8 cellular contexts compared by ENCODE assay signal in genomic region chr16:88534731-88535141, GRCh38. TPM values are rescaled to one million over a fixed set of nuclear protein-coding genes. Genes with fewer than 3 reads are reported as not detected.
DNase-seq lines count a peak whose midpoint lies in the region; ATAC-seq and TF ChIP-seq lines count a peak whose summit lies in the region.

No MANE protein-coding gene starts in this region.

- DNase-seq in CD4-positive, CD25-positive, alpha-beta regulatory T cell: peak in 1 of 3 donors; percentile 53
- DNase-seq in RPMI7951 (ENCODE audit: low read depth) (peak; percentile 42), memory B cell (ENCODE audit: low spot score in 2 of 2) (peak; percentile 31 to 47), tibial artery (no peak), NCI-H187 (lab: John Stamatoyannopoulos, UW) (no peak), sciatic nerve (ENCODE audit: low spot score) (no peak)
- no peak for DNase-seq in central memory CD8-positive, alpha-beta T cell (ENCODE audit: low spot score in 2 of 2)

- no peaks in the 10 kb centered on the region for H3K9me3 Mint-ChIP-seq in CD4-positive, CD25-positive, alpha-beta regulatory T cell
- H3K9me3 Mint-ChIP-seq in central memory CD8-positive, alpha-beta T cell: no peaks in the 10 kb centered on the region
- H3K9me3 Mint-ChIP-seq in memory B cell: no peaks in the 10 kb centered on the region

- no peaks in the 10 kb centered on the region for H3K36me3 Mint-ChIP-seq in CD4-positive, CD25-positive, alpha-beta regulatory T cell
- H3K36me3 Mint-ChIP-seq in central memory CD8-positive, alpha-beta T cell (ENCODE audit: insufficient read depth): peaks cover 31% of the 10 kb centered on the region
- no peaks in the 10 kb centered on the region for H3K36me3 Mint-ChIP-seq in memory B cell

- peaks cover 10% of the 10 kb centered on the region for H3K4me1 ChIP-seq in CD4-positive, CD25-positive, alpha-beta regulatory T cell (ENCODE audit: control insufficient read depth, insufficient read depth, low read length, poor library complexity, severe bottlenecking)
- H3K4me1 ChIP-seq in tibial artery: peaks cover 5 to 34% (median 25%) of the 10 kb centered on the region in 4 donors

- no peaks in the 10 kb centered on the region for H3K9me3 ChIP-seq in CD4-positive, CD25-positive, alpha-beta regulatory T cell (ENCODE audit: control insufficient read depth in 2 of 2, low read length in 2 of 2)
- no peaks in the 10 kb centered on the region for H3K9me3 ChIP-seq in tibial artery

- no peak overlapping the region for H3K4me3 ChIP-seq in CD4-positive, CD25-positive, alpha-beta regulatory T cell (ENCODE audit: low read depth, low read length)
- peak overlapping the region; percentile 66 to 87 for H3K4me3 ChIP-seq in tibial artery

- H3K27ac Mint-ChIP-seq in CD4-positive, CD25-positive, alpha-beta regulatory T cell: no peak overlapping the region
- peak overlapping the region; percentile 67 for H3K27ac Mint-ChIP-seq in central memory CD8-positive, alpha-beta T cell (ENCODE audit: low read depth)
- no peak overlapping the region for H3K27ac Mint-ChIP-seq in memory B cell

- ATAC-seq in CD4-positive, CD25-positive, alpha-beta regulatory T cell (ENCODE audit: low read depth in 2 of 2): peak in 1 of 2 donors; percentile 10
- ATAC-seq in GM21825 (IDR thresholded peaks at IDR 0.05; ENCODE audit: unreplicated experiment): peak; percentile 6
- ATAC-seq in central memory CD8-positive, alpha-beta T cell (replicated peaks; ENCODE audit: extremely low read depth, poor library complexity, severe bottlenecking): peak; percentile 10
- peak; percentile 49 for ATAC-seq in memory B cell (ENCODE audit: low read depth)
- ATAC-seq in sciatic nerve: no peak

- TF ChIP-seq CTCF in tibial artery (IDR thresholded peaks at IDR 0.05): peak; percentile 12 to 13

- H3K27me3 ChIP-seq in CD4-positive, CD25-positive, alpha-beta regulatory T cell (ENCODE audit: control insufficient read depth, insufficient read depth, low read length): no peaks in the 10 kb centered on the region
- peaks cover 0 to 28% of the 10 kb centered on the region in 2 donors for H3K27me3 ChIP-seq in tibial artery

- no peaks in the 10 kb centered on the region for H3K36me3 ChIP-seq in CD4-positive, CD25-positive, alpha-beta regulatory T cell (ENCODE audit: control insufficient read depth, insufficient read depth, low read length)
- peaks cover 0 to 7% (median 0%) of the 10 kb centered on the region in 3 donors for H3K36me3 ChIP-seq in tibial artery

- H3K27me3 Mint-ChIP-seq in CD4-positive, CD25-positive, alpha-beta regulatory T cell: peaks cover 7% of the 10 kb centered on the region
- no peaks in the 10 kb centered on the region for H3K27me3 Mint-ChIP-seq in central memory CD8-positive, alpha-beta T cell
- H3K27me3 Mint-ChIP-seq in memory B cell: no peaks in the 10 kb centered on the region

- no peak overlapping the region for H3K27ac ChIP-seq in CD4-positive, CD25-positive, alpha-beta regulatory T cell (ENCODE audit: insufficient read depth, low read length, poor library complexity, severe bottlenecking)
- H3K27ac ChIP-seq in tibial artery: peak overlapping the region in 1 of 2 donors; percentile 41

- intact Hi-C loops in tibial artery (cut with DNase I; ENCODE audit: low total_unique reads) (no loop called here), sciatic nerve (cut with DNase I) (no loop called here)

- peaks cover 0 to 14% (median 7%) of the 10 kb centered on the region in 4 donors for H3K4me1 Mint-ChIP-seq in CD4-positive, CD25-positive, alpha-beta regulatory T cell
- peaks cover 38% of the 10 kb centered on the region for H3K4me1 Mint-ChIP-seq in central memory CD8-positive, alpha-beta T cell
- H3K4me1 Mint-ChIP-seq in memory B cell: peaks cover 14% of the 10 kb centered on the region

- peak overlapping the region; percentile 61 to 83 (median 68) for H3K4me3 Mint-ChIP-seq in CD4-positive, CD25-positive, alpha-beta regulatory T cell
- H3K4me3 Mint-ChIP-seq in central memory CD8-positive, alpha-beta T cell: peak overlapping the region; percentile 65
- H3K4me3 Mint-ChIP-seq in memory B cell: peak overlapping the region; percentile 89

RNA-seq across cellular contexts. Expression of gene ZC3H18, which starts 35.5 kb away (rescaled TPM):
- total RNA-seq in CD4-positive, CD25-positive, alpha-beta regulatory T cell: 162 TPM
- polyA plus RNA-seq in CD4-positive, CD25-positive, alpha-beta regulatory T cell: 10 to 100 TPM; 10.9 to 15.3 (median 12.8) TPM
- 6.4 and 7.9 TPM in 2 replicates for total RNA-seq in RPMI7951 (2014; rRNA removed; shearing (Covaris generic))
- 46.9 TPM for total RNA-seq in sciatic nerve

Comparison
In these comparisons a context has a peak if more than half of its experiments do, and no peak if none do; other contexts are left out.
1. DNase-seq: peak in RPMI7951 (single experiment) and memory B cell (2 of 2); none in central memory CD8-positive, alpha-beta T cell (0 of 2), tibial artery (0 of 2), NCI-H187 (0 of 2) and sciatic nerve (single experiment).
2. Peak in every context shown above with its lines, with median percentiles within 50 percentile points of each other: H3K4me3 Mint-ChIP-seq.